In genomic region chr17:57758654-57759053, GRCh38 we compare ENCODE assay signal across 39 cellular contexts. TPM values are rescaled to one million over a fixed set of nuclear protein-coding genes. Genes with fewer than 3 reads are reported as not detected.
"Had no signal": no experiment of that assay in that cellular context is flagged by ENCODE, and none has a peak within 500 bp of the region (broad histone marks: within the 10 kb centered on the region; RNA-seq: fewer than 3 reads in every experiment).

No MANE protein-coding gene starts in this region.

- H3K27ac ChIP-seq: KMS-11 had no signal

- H3K27me3 ChIP-seq: MG63 had no signal

- DNase-seq: Karpas-422, Kasumi-1, MG63, MM.1S, MV-4-11, NCI-H1048, NCI-H1092, NCI-H1092 treated with DMSO at 0.1 percent for 48 hours, NCI-H1105, NCI-H1105 treated with DMSO at 0.1 percent for 48 hours, NCI-H1417, NCI-H1417 treated with DMSO at 0.1 percent for 48 hours, NCI-H1436, NCI-H1436 treated with DMSO at 0.1 percent for 48 hours, NCI-H146, NCI-H1694, NCI-H1694 treated with DMSO at 0.1 percent for 48 hours, NCI-H187, NCI-H187 treated with DMSO at 0.1 percent for 48 hours, NCI-H1930, NCI-H2029, NCI-H2029 treated with DMSO at 0.1 percent for 48 hours, NCI-H2081, NCI-H2081 treated with DMSO at 0.1 percent for 48 hours, NCI-H2107, NCI-H2171, NCI-H2171 treated with DMSO at 0.1 percent for 48 hours, NCI-H2227 treated with DMSO at 0.1 percent for 48 hours, NCI-H226, NCI-H345, NCI-H446, NCI-H446 treated with DMSO at 0.1 percent for 48 hours, NCI-H510A, NCI-H510A treated with DMSO at 0.1 percent for 48 hours had no signal

- H3K9me3 ChIP-seq: MG63 had no signal

- H3K9ac ChIP-seq: KMS-11 had no signal

- H3K4me3 ChIP-seq: MG63 had no signal

- H3K36me3 ChIP-seq: MG63 had no signal

- H3K4me2 ChIP-seq: KMS-11 had no signal

RNA-seq across cellular contexts. Expression of gene CCDC182, which starts 13.6 kb away (rescaled TPM):
- total RNA-seq: LHCN-M2, M059J, MCF 10A, NCI-H460 had no signal
